Comparison of ENCODE assay signal across 3 cellular contexts in the genomic region with DNA sequence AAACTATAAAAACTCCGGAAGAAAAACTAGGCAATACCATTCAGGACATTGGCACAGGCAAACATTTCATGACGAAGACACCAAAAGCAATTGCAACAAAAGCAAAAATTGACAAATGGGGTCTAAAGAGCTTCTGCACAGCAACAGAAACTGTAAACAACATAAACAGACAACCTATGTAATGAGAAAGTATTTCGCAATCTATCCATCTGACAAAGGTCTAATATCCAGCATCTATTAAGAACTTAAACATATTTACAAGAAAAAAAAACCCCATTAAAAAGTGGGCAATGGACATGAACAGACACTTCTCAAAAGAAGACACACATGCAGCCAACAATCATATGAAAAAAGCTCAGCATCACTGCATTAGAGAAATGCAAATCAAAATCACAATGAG.
TF ChIP-seq lines count a peak whose summit lies in the region.

No MANE protein-coding gene starts in this region.

TF ChIP-seq in IMR-90, 13 proteins besides CTCF, POLR2A, EP300 and RAD21:
- TF ChIP-seq NFE2L2 (IDR thresholded peaks at IDR 0.05; ENCODE audit: low read depth, low read length) (no peak), RCOR1 (IDR thresholded peaks at IDR 0.05; ENCODE audit: insufficient replicate concordance, low read length) (no peak), BHLHE40 (IDR thresholded peaks at IDR 0.05; ENCODE audit: low read depth, low read length) (no peak), SMC3 (IDR thresholded peaks at IDR 0.05; ENCODE audit: low read depth, low read length) (no peak), FOS (IDR thresholded peaks at IDR 0.05; ENCODE audit: low read depth, low read length) (no peak), CEBPB (IDR thresholded peaks at IDR 0.05; ENCODE audit: low read depth, low read length) (peak; percentile 76), CHD1 (IDR thresholded peaks at IDR 0.05; ENCODE audit: low read depth, low read length) (no peak), RFX5 (IDR thresholded peaks at IDR 0.05; ENCODE audit: low read depth, low read length) (no peak)
- TF ChIP-seq, protein P1, sequence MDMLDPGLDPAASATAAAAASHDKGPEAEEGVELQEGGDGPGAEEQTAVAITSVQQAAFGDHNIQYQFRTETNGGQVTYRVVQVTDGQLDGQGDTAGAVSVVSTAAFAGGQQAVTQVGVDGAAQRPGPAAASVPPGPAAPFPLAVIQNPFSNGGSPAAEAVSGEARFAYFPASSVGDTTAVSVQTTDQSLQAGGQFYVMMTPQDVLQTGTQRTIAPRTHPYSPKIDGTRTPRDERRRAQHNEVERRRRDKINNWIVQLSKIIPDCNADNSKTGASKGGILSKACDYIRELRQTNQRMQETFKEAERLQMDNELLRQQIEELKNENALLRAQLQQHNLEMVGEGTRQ (IDR thresholded peaks at IDR 0.05; ENCODE audit: low read depth, low read length), result no peak
TF ChIP-seq in IMR-90: peak in this region for 1.

TF ChIP-seq in Ishikawa, 13 proteins besides CTCF, POLR2A, EP300 and RAD21:
- peak; percentile 15; the same call in 1 of the 2 replicates for TF ChIP-seq CEBPB (IDR thresholded peaks at IDR 0.05)
- TF ChIP-seq FOXM1 (IDR thresholded peaks at IDR 0.05; ENCODE audit: borderline replicate concordance, low read depth), result no peak

TF ChIP-seq in H1, 55 proteins besides CTCF, POLR2A, EP300 and RAD21:
- TF ChIP-seq CEBPB (IDR thresholded peaks at IDR 0.05; ENCODE audit: low read depth, low read length) (peak; percentile 62; the same call in 1 of the 2 replicates), MAFK (IDR thresholded peaks at IDR 0.05; ENCODE audit: low read depth, low read length) (no peak)
